Comparison of ENCODE assay signal across 1 cellular context in the genomic region with DNA sequence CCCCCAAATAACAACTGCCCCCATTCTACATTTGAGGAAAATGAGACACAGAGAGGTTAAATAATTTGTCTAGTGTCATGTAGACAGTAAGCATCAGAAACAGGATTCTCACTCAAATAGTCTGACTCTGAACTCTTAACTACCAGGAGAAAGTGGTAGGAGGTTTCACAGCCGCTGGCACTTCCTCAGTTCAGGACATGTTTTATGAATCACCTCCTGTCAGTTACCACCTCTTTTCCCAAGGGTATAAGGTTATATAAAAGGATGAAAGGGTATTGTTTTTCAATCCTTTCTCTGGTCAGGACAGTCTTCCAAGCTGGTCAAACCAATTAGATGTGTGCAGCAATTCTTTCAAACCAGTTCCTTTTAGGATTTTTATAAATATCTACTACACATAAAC.
TF ChIP-seq lines count a peak whose summit lies in the region.

No MANE protein-coding gene starts in this region.

TF ChIP-seq in IMR-90, 13 proteins besides CTCF, POLR2A, EP300 and RAD21 (continued from another document):
- TF ChIP-seq MXI1 (IDR thresholded peaks at IDR 0.05; ENCODE audit: borderline replicate concordance, low read depth, low read length), result no peak
- TF ChIP-seq, protein P1, sequence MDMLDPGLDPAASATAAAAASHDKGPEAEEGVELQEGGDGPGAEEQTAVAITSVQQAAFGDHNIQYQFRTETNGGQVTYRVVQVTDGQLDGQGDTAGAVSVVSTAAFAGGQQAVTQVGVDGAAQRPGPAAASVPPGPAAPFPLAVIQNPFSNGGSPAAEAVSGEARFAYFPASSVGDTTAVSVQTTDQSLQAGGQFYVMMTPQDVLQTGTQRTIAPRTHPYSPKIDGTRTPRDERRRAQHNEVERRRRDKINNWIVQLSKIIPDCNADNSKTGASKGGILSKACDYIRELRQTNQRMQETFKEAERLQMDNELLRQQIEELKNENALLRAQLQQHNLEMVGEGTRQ (IDR thresholded peaks at IDR 0.05; ENCODE audit: low read depth, low read length), result no peak
- TF ChIP-seq FOS (IDR thresholded peaks at IDR 0.05; ENCODE audit: low read depth, low read length), result no peak
- no peak for TF ChIP-seq MAZ (IDR thresholded peaks at IDR 0.05; ENCODE audit: borderline replicate concordance, low read depth, low read length)
- TF ChIP-seq CEBPB (IDR thresholded peaks at IDR 0.05; ENCODE audit: low read depth, low read length), result no peak
- TF ChIP-seq CHD1 (IDR thresholded peaks at IDR 0.05; ENCODE audit: low read depth, low read length), result no peak
- TF ChIP-seq MAFK (IDR thresholded peaks at IDR 0.05; ENCODE audit: low read depth, low read length), result no peak
